ENCODE assay signal across 7 cellular contexts in the genomic region with DNA sequence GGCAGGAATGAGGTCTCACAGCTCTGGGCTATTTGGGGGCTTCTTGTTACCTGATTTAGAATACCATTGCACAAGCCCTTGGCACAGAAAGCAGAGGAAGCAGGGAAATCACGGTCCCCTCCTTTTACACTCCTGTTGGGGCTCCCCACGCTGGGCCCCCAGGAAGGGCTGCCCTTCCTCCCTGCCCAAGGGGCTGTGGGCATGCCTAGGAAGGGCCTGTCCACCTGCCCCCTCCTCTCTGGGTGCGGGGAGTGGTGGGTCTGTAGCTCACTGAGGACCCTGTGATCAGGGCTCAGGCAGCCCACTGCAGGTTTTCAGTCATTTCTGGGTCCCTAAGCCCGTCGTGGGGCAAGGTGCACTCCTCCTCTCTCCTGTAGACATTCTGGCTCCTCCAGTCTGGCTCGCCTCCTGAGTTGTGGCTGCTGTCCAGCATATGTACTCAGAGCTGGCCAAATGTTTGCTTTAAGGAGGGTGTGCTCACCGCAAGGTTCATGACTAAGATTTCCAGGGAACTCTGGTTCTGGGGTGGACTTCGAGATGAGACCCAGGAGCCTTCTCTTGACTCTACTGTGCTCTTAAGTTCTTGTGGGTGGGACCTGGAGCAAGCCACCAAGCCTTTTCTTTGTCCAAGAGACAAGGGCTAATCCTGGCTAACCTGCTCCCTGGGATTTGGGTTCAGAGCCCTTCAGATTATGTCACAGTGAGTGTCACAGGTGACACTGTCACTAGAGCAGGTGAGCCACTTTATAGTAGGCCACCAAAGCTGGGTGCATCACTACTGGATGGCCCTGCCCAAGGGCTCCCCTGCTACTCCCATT. TPM values are rescaled to one million over a fixed set of nuclear protein-coding genes. Genes with fewer than 3 reads are reported as not detected.
DNase-seq lines count a peak whose midpoint lies in the region; TF ChIP-seq lines count a peak whose summit lies in the region.

No MANE protein-coding gene starts in this region.

- H3K27me3 ChIP-seq in adipocyte (replicated peaks; ENCODE audit: control insufficient read depth, insufficient read depth, low read length): no peaks in the 10 kb centered on the region
- H3K27me3 ChIP-seq in hepatocyte: no peaks in the 10 kb centered on the region
- no peaks in the 10 kb centered on the region for H3K27me3 ChIP-seq in suprapubic skin
- H3K27me3 ChIP-seq in mesendoderm (ENCODE audit: insufficient read depth, low read length, poor library complexity): no peaks in the 10 kb centered on the region

- peak overlapping the region; percentile 67 for H3K27ac ChIP-seq in hepatocyte
- H3K27ac ChIP-seq in suprapubic skin: peak overlapping the region; percentile 83
- H3K27ac ChIP-seq in mesendoderm (ENCODE audit: low read depth, low read length): no peak overlapping the region

- H4K20me1 ChIP-seq in hepatocyte (ENCODE audit: insufficient read depth, poor library complexity, severe bottlenecking): no peaks in the 10 kb centered on the region

- no peak overlapping the region for H4K5ac ChIP-seq in mesendoderm (ENCODE audit: low read length)

- no peak overlapping the region for H2AK5ac ChIP-seq in mesendoderm (ENCODE audit: low read length)

- H3K56ac ChIP-seq in mesendoderm (ENCODE audit: low read length): no peak overlapping the region

- no peak overlapping the region for H3K9ac ChIP-seq in adipocyte (ENCODE audit: low read length)
- H3K9ac ChIP-seq in mesendoderm (ENCODE audit: low read length): no peak overlapping the region

- H3K4me1 ChIP-seq in adipocyte (ENCODE audit: control insufficient read depth, insufficient read depth, low read length): peaks cover 55% of the 10 kb centered on the region
- peaks cover 32% of the 10 kb centered on the region for H3K4me1 ChIP-seq in hepatocyte (ENCODE audit: insufficient read depth)
- H3K4me1 ChIP-seq in suprapubic skin: peaks cover 63% of the 10 kb centered on the region
- no peaks in the 10 kb centered on the region for H3K4me1 ChIP-seq in mesendoderm (ENCODE audit: control insufficient read depth, low read depth, low read length)

- H4K8ac ChIP-seq in mesendoderm (ENCODE audit: low read depth, low read length): no peak overlapping the region

- H2BK5ac ChIP-seq in mesendoderm (ENCODE audit: low read length): no peak overlapping the region

- H3K9me3 ChIP-seq in adipocyte (ENCODE audit: control insufficient read depth, low read length) (no peaks in the 10 kb centered on the region), hepatocyte (ENCODE audit: low read depth) (no peaks in the 10 kb centered on the region), suprapubic skin (no peaks in the 10 kb centered on the region)

- TF ChIP-seq EP300 in suprapubic skin (IDR thresholded peaks at IDR 0.05): no peak

- H3K4me2 ChIP-seq in hepatocyte (peak overlapping the region; percentile 40), mesendoderm (ENCODE audit: low read length) (no peak overlapping the region)

- no peaks in the 10 kb centered on the region for H3K79me2 ChIP-seq in hepatocyte
- peaks cover 52% of the 10 kb centered on the region for H3K79me2 ChIP-seq in mesendoderm (ENCODE audit: control insufficient read depth, insufficient read depth, low read length)

- H3K23ac ChIP-seq in mesendoderm (ENCODE audit: low read length): no peak overlapping the region

- no peak overlapping the region for H2BK120ac ChIP-seq in mesendoderm (ENCODE audit: low read depth, low read length)

- DNase-seq in HK-2 (ENCODE audit: unreplicated experiment) (peak; percentile 18), adipocyte (ENCODE audit: low read depth) (peak; percentile 95), hepatocyte (ENCODE audit: low spot score) (peak; percentile 82), suprapubic skin (ENCODE audit: low spot score in 2 of 2) (peak in 1 of 2 donors; percentile 81), NCI-H526 (lab: John Stamatoyannopoulos, UW) (no peak), mesendoderm (no peak), NCI-H82 treated with DMSO at 0.1 percent for 48 hours (lab: John Stamatoyannopoulos, UW; ENCODE audit: unreplicated experiment) (no peak)

- H3K36me3 ChIP-seq in adipocyte (ENCODE audit: control insufficient read depth, insufficient read depth, low read length, severe bottlenecking): peaks cover 18% of the 10 kb centered on the region
- no peaks in the 10 kb centered on the region for H3K36me3 ChIP-seq in hepatocyte (replicated peaks; ENCODE audit: insufficient read depth, low read depth)
- H3K36me3 ChIP-seq in suprapubic skin: peaks cover 14% of the 10 kb centered on the region
- H3K36me3 ChIP-seq in mesendoderm (ENCODE audit: control insufficient read depth, insufficient read depth, low read length): peaks cover 10% of the 10 kb centered on the region

- no peak overlapping the region for H3K18ac ChIP-seq in mesendoderm (ENCODE audit: low read length)

- H3K4ac ChIP-seq in mesendoderm (ENCODE audit: low read depth, low read length): no peak overlapping the region

- WGBS in hepatocyte (ENCODE audit: low lambda C conversion rate, missing lambda C conversion rate): 65% methylated on average over 8 of the region's 8 CpGs
- 6% methylated on average over 5 of the region's 8 CpGs for WGBS in suprapubic skin
- WGBS in mesendoderm (ENCODE audit: extremely low coverage, insufficient coverage, low lambda C conversion rate): no CpG with 5 or more reads among the region's 8 CpGs

- peak overlapping the region; percentile 30 for H3K4me3 ChIP-seq in adipocyte (ENCODE audit: low read length)
- H3K4me3 ChIP-seq in hepatocyte: no peak overlapping the region
- no peak overlapping the region for H3K4me3 ChIP-seq in suprapubic skin
- no peak overlapping the region for H3K4me3 ChIP-seq in mesendoderm (ENCODE audit: low read length)

- no peak overlapping the region for H2AFZ ChIP-seq in hepatocyte

- TF ChIP-seq POLR2A in suprapubic skin (IDR thresholded peaks at IDR 0.05): no peak

- H3K79me1 ChIP-seq in mesendoderm (ENCODE audit: low read length): peaks cover 30% of the 10 kb centered on the region

- H2BK15ac ChIP-seq in mesendoderm (replicated peaks; ENCODE audit: low read depth): no peak overlapping the region

- TF ChIP-seq CTCF in hepatocyte (IDR thresholded peaks at IDR 0.05; ENCODE audit: poor library complexity): no peak
- TF ChIP-seq CTCF in suprapubic skin (IDR thresholded peaks at IDR 0.05): no peak

- H3K9me2 ChIP-seq in hepatocyte (replicated peaks; ENCODE audit: insufficient read depth): no peaks in the 10 kb centered on the region

RNA-seq across cellular contexts. Expression of a gene that starts 56.0 kb away (rescaled TPM):
- total RNA-seq in hepatocyte (0.07 TPM in 1 of 2 replicates, not detected in the other), suprapubic skin (1 to 10 TPM in 1 of 4 donors, under 1 TPM in 3; 0.25 to 1.2 (median 0.63) TPM)
- 0.63 TPM in 1 of 2 replicates, not detected in the other for polyA plus RNA-seq in hepatocyte
- polyA plus RNA-seq in mesendoderm (2013, experiment 1 of 2): 0.01 TPM
- polyA plus RNA-seq in mesendoderm (2013, experiment 2 of 2): 0.03 TPM

Comparison
In these comparisons a context has a peak if more than half of its experiments do, and no peak if none do; other contexts are left out.
1. DNase-seq: peak in HK-2 (single experiment), adipocyte (single experiment) and hepatocyte (single experiment); none in NCI-H526 (0 of 2), mesendoderm (single experiment) and NCI-H82 treated with DMSO at 0.1 percent for 48 hours (single experiment).